In the genomic region with DNA sequence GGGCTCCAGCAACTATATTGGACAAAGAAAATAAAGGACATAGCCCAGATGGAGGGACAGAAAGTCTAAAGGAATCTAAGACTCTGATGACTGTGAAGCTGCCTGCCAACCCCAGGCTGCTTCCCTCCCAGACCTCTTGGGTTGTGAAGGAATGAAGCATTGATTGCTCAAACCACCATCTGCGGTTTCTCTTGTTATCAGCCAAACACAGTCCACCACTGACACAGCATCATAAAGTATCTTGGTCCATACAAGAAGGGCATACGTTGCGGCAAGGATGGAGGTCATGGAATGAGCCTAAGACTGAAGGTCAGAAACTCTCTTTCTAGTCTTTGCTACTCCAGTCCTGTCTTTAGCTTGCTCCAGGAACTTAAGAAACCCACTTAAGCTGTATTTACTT, we compare ENCODE assay signal across 22 cellular contexts. TPM values are rescaled to one million over a fixed set of nuclear protein-coding genes. Genes with fewer than 3 reads are reported as not detected.
DNase-seq lines count a peak whose midpoint lies in the region; ATAC-seq and TF ChIP-seq lines count a peak whose summit lies in the region.
"Had no signal": no experiment of that assay in that cellular context is flagged by ENCODE, and none has a peak within 500 bp of the region (broad histone marks: within the 10 kb centered on the region; RNA-seq: fewer than 3 reads in every experiment).

No MANE protein-coding gene starts in this region.

- no peak for TF ChIP-seq CTCF in AG09309 (IDR thresholded peaks at IDR 0.05; ENCODE audit: control insufficient read depth, insufficient read depth, low read depth, low read length, missing control alignments)
- TF ChIP-seq CTCF in foreskin fibroblast (IDR thresholded peaks at IDR 0.05; ENCODE audit: low read depth, low read length) = no peak
- TF ChIP-seq CTCF in brain microvascular endothelial cell (IDR thresholded peaks at IDR 0.05; ENCODE audit: low read depth, low read length, missing control alignments) = no peak

- no peak overlapping the region for H3K27ac ChIP-seq in brain microvascular endothelial cell
- H3K27ac ChIP-seq: A549, C4-2B, tibial nerve, WERI-Rb-1 had no signal

- intact Hi-C loops in left cardiac atrium (cut with DNase I) = no loop called here

- ATAC-seq in GM18867 (IDR thresholded peaks at IDR 0.05; ENCODE audit: unreplicated experiment) (no peak), left cardiac atrium (no peak)
- ATAC-seq: A549; activated T-helper 17 cell treated with anti-CD3 and anti-CD28 coated beads, Interleukin-2, amount 50 U/mL, for 72 hours; HCT116; naive thymus-derived CD8-positive, alpha-beta T cell; Panc1; stimulated activated naive CD8-positive, alpha-beta T cell treated with anti-CD3 and anti-CD28 coated beads, Interleukin-15, amount 100 ng/mL, for 72 hours had no signal

- in situ Hi-C loops in brain microvascular endothelial cell (cut with HindIII; ENCODE audit: low pct_ligation_motif_present, low sequenced_read_pairs) = loop anchor here (25.0 kb wide), 1 partner anchor 528 kb away; a partner anchor contains a TSS

- DNase-seq in AG09309 (ENCODE audit: low read depth) = peak; percentile 86
- peak; percentile 68 for DNase-seq in M059J (ENCODE audit: low read depth)
- peak; percentile 98 for DNase-seq in amniotic epithelial cell (ENCODE audit: low read depth)
- peak; percentile 42 to 47 for DNase-seq in foreskin fibroblast
- no peak for DNase-seq in LoVo (ENCODE audit: low spot score)
- DNase-seq in brain microvascular endothelial cell = no peak
- DNase-seq in left cardiac atrium = no peak
- DNase-seq: activated CD4-positive, alpha-beta T cell treated with anti-CD3 and anti-CD28 coated beads, Interleukin-2, amount 10 ng/mL, durations not matched to agents 7 days and 5 days; effector CD4-positive, alpha-beta T cell; naive thymus-derived CD8-positive, alpha-beta T cell; NCI-H1930; NCI-H345; retina; stimulated activated naive CD8-positive, alpha-beta T cell treated with anti-CD3 and anti-CD28 coated beads, Interleukin-15, amount 100 ng/mL, for 72 hours; WERI-Rb-1 had no signal

- H3K36me3 ChIP-seq in brain microvascular endothelial cell (replicated peaks) = no peaks in the 10 kb centered on the region
- H3K36me3 ChIP-seq: tibial nerve, WERI-Rb-1 had no signal

- H3K4me3 ChIP-seq in AG09309 (ENCODE audit: control insufficient read depth, low read depth, low read length) = no peak overlapping the region
- no peak overlapping the region for H3K4me3 ChIP-seq in foreskin fibroblast (ENCODE audit: low read depth in 1 of 2, low read length in 2 of 2)
- H3K4me3 ChIP-seq in brain microvascular endothelial cell (ENCODE audit: low read depth, low read length) = no peak overlapping the region
- H3K4me3 ChIP-seq: A549, tibial nerve had no signal

- H3K27me3 ChIP-seq in brain microvascular endothelial cell (replicated peaks) = no peaks in the 10 kb centered on the region
- H3K27me3 ChIP-seq: tibial nerve had no signal

RNA-seq across cellular contexts. Expression of a gene that starts 58.5 kb away (rescaled TPM):
- 0.20 and 3.4 TPM in 2 replicates for total RNA-seq in M059J (2014; rRNA removed; shearing (Covaris generic))
- 1 to 10 TPM; 3.2 to 4.1 TPM for total RNA-seq in left cardiac atrium

Comparison
In these comparisons a context has a peak if more than half of its experiments do, and no peak if none do; other contexts are left out.
1. DNase-seq: peak in AG09309 (single experiment), M059J (single experiment), amniotic epithelial cell (single experiment) and foreskin fibroblast (2 of 2); none in LoVo (single experiment), brain microvascular endothelial cell (single experiment) and left cardiac atrium (single experiment).